Comparison of ENCODE assay signal across 1 cellular context in the genomic region with DNA sequence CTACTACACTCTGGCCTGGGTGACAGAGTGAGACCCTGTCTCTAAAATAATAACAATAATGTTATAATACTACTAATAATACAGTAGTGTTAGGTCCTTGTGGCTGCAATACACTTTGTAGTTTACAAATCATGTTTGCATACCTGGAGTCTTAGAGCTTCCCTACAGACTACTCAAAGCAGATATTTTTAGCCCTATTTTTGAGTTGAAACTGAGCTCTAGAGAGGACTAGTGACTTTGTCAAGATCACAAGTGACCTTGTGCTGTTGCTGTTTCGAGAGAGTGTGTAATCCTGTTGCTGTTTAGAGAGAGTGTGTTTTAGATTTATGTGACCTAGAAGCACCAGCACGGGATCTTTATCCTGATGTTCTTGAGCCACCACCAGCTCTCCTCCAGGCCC.
TF ChIP-seq lines count a peak whose summit lies in the region.

No MANE protein-coding gene starts in this region.

TF ChIP-seq in GM23338, 12 proteins besides CTCF, POLR2A, EP300 and RAD21:
- no peak for TF ChIP-seq ZNF462 (CRISPR knock-in tag; IDR thresholded peaks at IDR 0.05)
